Comparison of ENCODE assay signal across 1 cellular context in genomic region chr6:28923318-28924102, GRCh38.
TF ChIP-seq lines count a peak whose summit lies in the region.

TRIM27 (minus strand) TSS chr6:28923985; CDS start chr6:28923632, 353 bp downstream.

TF ChIP-seq in K562, 482 proteins besides CTCF, POLR2A, EP300 and RAD21 (continued from another document and continues in another):
- TF ChIP-seq, protein P1, sequence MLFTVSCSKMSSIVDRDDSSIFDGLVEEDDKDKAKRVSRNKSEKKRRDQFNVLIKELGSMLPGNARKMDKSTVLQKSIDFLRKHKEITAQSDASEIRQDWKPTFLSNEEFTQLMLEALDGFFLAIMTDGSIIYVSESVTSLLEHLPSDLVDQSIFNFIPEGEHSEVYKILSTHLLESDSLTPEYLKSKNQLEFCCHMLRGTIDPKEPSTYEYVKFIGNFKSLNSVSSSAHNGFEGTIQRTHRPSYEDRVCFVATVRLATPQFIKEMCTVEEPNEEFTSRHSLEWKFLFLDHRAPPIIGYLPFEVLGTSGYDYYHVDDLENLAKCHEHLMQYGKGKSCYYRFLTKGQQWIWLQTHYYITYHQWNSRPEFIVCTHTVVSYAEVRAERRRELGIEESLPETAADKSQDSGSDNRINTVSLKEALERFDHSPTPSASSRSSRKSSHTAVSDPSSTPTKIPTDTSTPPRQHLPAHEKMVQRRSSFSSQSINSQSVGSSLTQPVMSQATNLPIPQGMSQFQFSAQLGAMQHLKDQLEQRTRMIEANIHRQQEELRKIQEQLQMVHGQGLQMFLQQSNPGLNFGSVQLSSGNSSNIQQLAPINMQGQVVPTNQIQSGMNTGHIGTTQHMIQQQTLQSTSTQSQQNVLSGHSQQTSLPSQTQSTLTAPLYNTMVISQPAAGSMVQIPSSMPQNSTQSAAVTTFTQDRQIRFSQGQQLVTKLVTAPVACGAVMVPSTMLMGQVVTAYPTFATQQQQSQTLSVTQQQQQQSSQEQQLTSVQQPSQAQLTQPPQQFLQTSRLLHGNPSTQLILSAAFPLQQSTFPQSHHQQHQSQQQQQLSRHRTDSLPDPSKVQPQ (CRISPR knock-in tag; IDR thresholded peaks at IDR 0.05; ENCODE audit: borderline replicate concordance), result no peak
- TF ChIP-seq PKNOX1 (IDR thresholded peaks at IDR 0.05) (peak; percentile 32), NR3C1 (CRISPR knock-in tag; IDR thresholded peaks at IDR 0.05) (peak; percentile 69), ZC3H4 (CRISPR knock-in tag; IDR thresholded peaks at IDR 0.05; ENCODE audit: borderline replicate concordance) (peak; percentile 93), ZBTB33 (CRISPR knock-in tag; IDR thresholded peaks at IDR 0.05) (no peak; the same call in 1 of the 2 replicates), HNRNPL (IDR thresholded peaks at IDR 0.05; ENCODE audit: low read depth, low read length) (peak; percentile 92), GTF2F1 (IDR thresholded peaks at IDR 0.05; ENCODE audit: low read depth, low read length) (peak; percentile 85), ZNF407 (IDR thresholded peaks at IDR 0.05; ENCODE audit: low read depth) (no peak), NR2C1 (IDR thresholded peaks at IDR 0.05) (no peak), NR2C1 (tag; IDR thresholded peaks at IDR 0.05) (no peak), ZNF146 (CRISPR knock-in tag; IDR thresholded peaks at IDR 0.05; ENCODE audit: unreplicated experiment) (peak; percentile 46), U2AF1 (optimal IDR thresholded peaks at IDR 0.05; ENCODE audit: low read depth, low read length) (peak; percentile 98), ZNF175 (CRISPR knock-in tag; IDR thresholded peaks at IDR 0.05; ENCODE audit: low read depth) (no peak), ATF7 (IDR thresholded peaks at IDR 0.05) (peak; percentile 80), YY1 (IDR thresholded peaks at IDR 0.05; ENCODE audit: borderline replicate concordance in 1 of 3, control insufficient read depth in 1 of 3, extremely low read depth in 1 of 3, insufficient read depth in 3 of 3, insufficient read length in 1 of 3, insufficient replicate concordance in 2 of 3, low read depth in 1 of 3, low read length in 2 of 3) (peak in 2 of 3 experiments; percentile 16 to 61), RBM25 (IDR thresholded peaks at IDR 0.05; ENCODE audit: low read depth, low read length, severe bottlenecking) (peak; percentile 8), USF1 (CRISPR knock-in tag; IDR thresholded peaks at IDR 0.05) (no peak; the same call in none of the 2 replicates), ZNF445 (CRISPR knock-in tag; IDR thresholded peaks at IDR 0.05; ENCODE audit: low read depth) (no peak), TFAP4 (CRISPR knock-in tag; IDR thresholded peaks at IDR 0.05; ENCODE audit: borderline replicate concordance) (peak; percentile 77), CCNT2 (IDR thresholded peaks at IDR 0.05; ENCODE audit: borderline replicate concordance, extremely low read depth, insufficient read length, low read depth, low read length) (peak; percentile 89), E2F6 (IDR thresholded peaks at IDR 0.05; ENCODE audit: borderline replicate concordance in 1 of 2, extremely low read depth in 1 of 2, insufficient read depth in 1 of 2, insufficient read length in 1 of 2, low read depth in 1 of 2, low read length in 1 of 2, poor library complexity in 1 of 2, severe bottlenecking in 1 of 2) (peak; percentile 53 to 81), KDM4B (IDR thresholded peaks at IDR 0.05; ENCODE audit: borderline replicate concordance in 2 of 2, low read depth in 1 of 2) (no peak), PML (IDR thresholded peaks at IDR 0.05; ENCODE audit: low read length) (peak; percentile 91), ZSCAN29 (IDR thresholded peaks at IDR 0.05) (peak; percentile 61; the same call in 1 of the 2 replicates), EHMT2 (IDR thresholded peaks at IDR 0.05) (no peak), CTBP1 (IDR thresholded peaks at IDR 0.05; ENCODE audit: borderline replicate concordance) (peak; percentile 97), POLR2H (tag; IDR thresholded peaks at IDR 0.05; ENCODE audit: low read depth) (peak; percentile 91)
- TF ChIP-seq, protein P2, sequence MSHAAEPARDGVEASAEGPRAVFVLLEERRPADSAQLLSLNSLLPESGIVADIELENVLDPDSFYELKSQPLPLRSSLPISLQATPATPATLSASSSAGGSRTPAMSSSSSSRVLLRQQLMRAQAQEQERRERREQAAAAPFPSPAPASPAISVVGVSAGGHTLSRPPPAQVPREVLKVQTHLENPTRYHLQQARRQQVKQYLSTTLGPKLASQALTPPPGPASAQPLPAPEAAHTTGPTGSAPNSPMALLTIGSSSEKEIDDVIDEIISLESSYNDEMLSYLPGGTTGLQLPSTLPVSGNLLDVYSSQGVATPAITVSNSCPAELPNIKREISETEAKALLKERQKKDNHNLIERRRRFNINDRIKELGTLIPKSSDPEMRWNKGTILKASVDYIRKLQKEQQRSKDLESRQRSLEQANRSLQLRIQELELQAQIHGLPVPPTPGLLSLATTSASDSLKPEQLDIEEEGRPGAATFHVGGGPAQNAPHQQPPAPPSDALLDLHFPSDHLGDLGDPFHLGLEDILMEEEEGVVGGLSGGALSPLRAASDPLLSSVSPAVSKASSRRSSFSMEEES (CRISPR knock-in tag; IDR thresholded peaks at IDR 0.05), result no peak
- TF ChIP-seq, protein P3, sequence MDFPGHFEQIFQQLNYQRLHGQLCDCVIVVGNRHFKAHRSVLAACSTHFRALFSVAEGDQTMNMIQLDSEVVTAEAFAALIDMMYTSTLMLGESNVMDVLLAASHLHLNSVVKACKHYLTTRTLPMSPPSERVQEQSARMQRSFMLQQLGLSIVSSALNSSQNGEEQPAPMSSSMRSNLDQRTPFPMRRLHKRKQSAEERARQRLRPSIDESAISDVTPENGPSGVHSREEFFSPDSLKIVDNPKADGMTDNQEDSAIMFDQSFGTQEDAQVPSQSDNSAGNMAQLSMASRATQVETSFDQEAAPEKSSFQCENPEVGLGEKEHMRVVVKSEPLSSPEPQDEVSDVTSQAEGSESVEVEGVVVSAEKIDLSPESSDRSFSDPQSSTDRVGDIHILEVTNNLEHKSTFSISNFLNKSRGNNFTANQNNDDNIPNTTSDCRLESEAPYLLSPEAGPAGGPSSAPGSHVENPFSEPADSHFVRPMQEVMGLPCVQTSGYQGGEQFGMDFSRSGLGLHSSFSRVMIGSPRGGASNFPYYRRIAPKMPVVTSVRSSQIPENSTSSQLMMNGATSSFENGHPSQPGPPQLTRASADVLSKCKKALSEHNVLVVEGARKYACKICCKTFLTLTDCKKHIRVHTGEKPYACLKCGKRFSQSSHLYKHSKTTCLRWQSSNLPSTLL (IDR thresholded peaks at IDR 0.05), result no peak
- TF ChIP-seq, protein P4, sequence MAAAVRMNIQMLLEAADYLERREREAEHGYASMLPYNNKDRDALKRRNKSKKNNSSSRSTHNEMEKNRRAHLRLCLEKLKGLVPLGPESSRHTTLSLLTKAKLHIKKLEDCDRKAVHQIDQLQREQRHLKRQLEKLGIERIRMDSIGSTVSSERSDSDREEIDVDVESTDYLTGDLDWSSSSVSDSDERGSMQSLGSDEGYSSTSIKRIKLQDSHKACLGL (CRISPR knock-in tag; IDR thresholded peaks at IDR 0.05; ENCODE audit: borderline replicate concordance, poor library complexity, severe bottlenecking), result no peak
- TF ChIP-seq, protein P5, sequence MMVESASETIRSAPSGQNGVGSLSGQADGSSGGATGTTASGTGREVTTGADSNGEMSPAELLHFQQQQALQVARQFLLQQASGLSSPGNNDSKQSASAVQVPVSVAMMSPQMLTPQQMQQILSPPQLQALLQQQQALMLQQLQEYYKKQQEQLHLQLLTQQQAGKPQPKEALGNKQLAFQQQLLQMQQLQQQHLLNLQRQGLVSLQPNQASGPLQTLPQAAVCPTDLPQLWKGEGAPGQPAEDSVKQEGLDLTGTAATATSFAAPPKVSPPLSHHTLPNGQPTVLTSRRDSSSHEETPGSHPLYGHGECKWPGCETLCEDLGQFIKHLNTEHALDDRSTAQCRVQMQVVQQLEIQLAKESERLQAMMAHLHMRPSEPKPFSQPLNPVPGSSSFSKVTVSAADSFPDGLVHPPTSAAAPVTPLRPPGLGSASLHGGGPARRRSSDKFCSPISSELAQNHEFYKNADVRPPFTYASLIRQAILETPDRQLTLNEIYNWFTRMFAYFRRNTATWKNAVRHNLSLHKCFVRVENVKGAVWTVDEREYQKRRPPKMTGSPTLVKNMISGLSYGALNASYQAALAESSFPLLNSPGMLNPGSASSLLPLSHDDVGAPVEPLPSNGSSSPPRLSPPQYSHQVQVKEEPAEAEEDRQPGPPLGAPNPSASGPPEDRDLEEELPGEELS (CRISPR knock-in tag; IDR thresholded peaks at IDR 0.05; ENCODE audit: borderline replicate concordance), result peak; percentile 84
